Comparison of ENCODE assay signal across 18 cellular contexts in the genomic region with DNA sequence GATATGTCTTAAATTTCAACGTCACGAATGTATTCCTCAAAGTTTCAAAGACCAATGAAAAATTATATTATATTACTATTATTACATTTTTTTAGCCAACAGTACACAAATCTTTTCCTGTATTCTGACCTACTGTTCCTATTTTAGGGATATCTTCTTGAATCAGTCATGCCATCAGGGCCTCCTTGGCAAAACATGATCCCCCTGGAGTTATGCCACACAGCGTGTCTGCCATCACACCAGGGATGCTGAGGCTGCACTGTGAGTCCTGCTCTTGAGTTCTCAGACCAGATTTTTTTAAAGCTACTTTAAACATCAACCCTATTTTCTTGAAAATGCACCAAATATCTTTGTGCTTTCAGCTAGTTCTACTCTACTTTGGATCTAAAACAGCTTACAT.
DNase-seq lines count a peak whose midpoint lies in the region; ATAC-seq, FAIRE-seq and TF ChIP-seq lines count a peak whose summit lies in the region.
"Had no signal": no experiment of that assay in that cellular context is flagged by ENCODE, and none has a peak within 500 bp of the region (broad histone marks: within the 10 kb centered on the region; RNA-seq: fewer than 3 reads in every experiment).

No MANE protein-coding gene starts in this region.

- H3K27me3 ChIP-seq in upper lobe of left lung: no peaks in the 10 kb centered on the region
- no peaks in the 10 kb centered on the region for H3K27me3 ChIP-seq in HepG2 (ENCODE audit: control insufficient read depth in 1 of 2, insufficient read depth in 2 of 2, low read length in 2 of 2)
- H3K27me3 ChIP-seq: BLaER1 had no signal

- H3K9me3 ChIP-seq in upper lobe of left lung (no peaks in the 10 kb centered on the region), HepG2 (ENCODE audit: low read length) (no peaks in the 10 kb centered on the region)
- H3K9me3 ChIP-seq: A549, BLaER1 had no signal

- H3K27ac ChIP-seq in upper lobe of left lung (no peak overlapping the region), HepG2 (ENCODE audit: extremely low read length, insufficient read depth, low read length) (no peak overlapping the region)
- H3K27ac ChIP-seq: 22Rv1, A549, BLaER1, HL-60 had no signal

- CTCF ChIA-PET in HepG2 (lab: Yijun Ruan, JAX; ENCODE audit: low intra/inter-chr PET ratio, low total read pairs): no interaction called here

- no peak for TF ChIP-seq EP300 in upper lobe of left lung (IDR thresholded peaks at IDR 0.05)
- TF ChIP-seq EP300 in HepG2 (IDR thresholded peaks at IDR 0.05; ENCODE audit: low read depth in 2 of 2, low read length in 2 of 2): no peak
- no peak for TF ChIP-seq EP300 in HepG2 (CRISPR knock-in tag; IDR thresholded peaks at IDR 0.05; ENCODE audit: borderline replicate concordance)

- in situ Hi-C loops in G401 (cut with HindIII; ENCODE audit: low sequenced_read_pairs): no loop called here
- in situ Hi-C loops in HepG2 (cut with HindIII; ENCODE audit: extremely low pct_ligation_motif_present, low pct_unique_long_range_greater_than_20kb): no loop called here

- no peak overlapping the region for H3K9ac ChIP-seq in HepG2 (ENCODE audit: insufficient read depth, low read depth, low read length)
- H3K9ac ChIP-seq: BLaER1 had no signal

- H3K36me3 ChIP-seq in upper lobe of left lung (no peaks in the 10 kb centered on the region), HepG2 (replicated peaks in 1 of 2; ENCODE audit: control insufficient read depth in 1 of 2, insufficient read depth in 2 of 2, low read length in 2 of 2) (no peaks in the 10 kb centered on the region)
- H3K36me3 ChIP-seq: BLaER1 had no signal

- WGBS in upper lobe of left lung, 2 donors: 76 to 81% methylated on average over 3 of the region's 3 CpGs
- WGBS in HepG2 (ENCODE audit: low lambda C conversion rate): 0% methylated on average over 3 of the region's 3 CpGs

- ATAC-seq in upper lobe of left lung (ENCODE audit: low FRiP score in 2 of 2) (no peak), HepG2 (no peak)
- ATAC-seq: A549, GM12878 had no signal

- TF ChIP-seq POLR2A in upper lobe of left lung (IDR thresholded peaks at IDR 0.05) (no peak), HepG2 (IDR thresholded peaks at IDR 0.05; ENCODE audit: insufficient read depth in 1 of 2, low read depth in 2 of 2, low read length in 2 of 2) (no peak)

- TF ChIP-seq CTCF in upper lobe of left lung (IDR thresholded peaks at IDR 0.05): no peak
- no peak for TF ChIP-seq CTCF in HepG2 (CRISPR knock-in tag; IDR thresholded peaks at IDR 0.05)

- no peaks in the 10 kb centered on the region for H3K79me2 ChIP-seq in HepG2 (ENCODE audit: insufficient read depth, low read length)

- H3K4me1 ChIP-seq in upper lobe of left lung (no peaks in the 10 kb centered on the region), HepG2 (ENCODE audit: insufficient read depth, low read length) (no peaks in the 10 kb centered on the region)
- H3K4me1 ChIP-seq: A549, BLaER1 had no signal

- FAIRE-seq in HepG2 (lab: Jason Lieb, UNC): no peak
- FAIRE-seq: A549, GM12878, H1 had no signal

- H3K4me2 ChIP-seq in HepG2 (ENCODE audit: low read depth, low read length): no peak overlapping the region
- H3K4me2 ChIP-seq: A549, BLaER1 had no signal

- H3K4me3 ChIP-seq in upper lobe of left lung (no peak overlapping the region), HepG2 (replicated peaks in 1 of 3; ENCODE audit: insufficient read depth in 1 of 3, low read depth in 2 of 3, low read length in 3 of 3) (no peak overlapping the region)
- H3K4me3 ChIP-seq: A549, BLaER1, GM12878 had no signal

- no TSS peak for BruUV-seq in HepG2 (replicated peaks; lab: Mats Ljungman, UMichigan)

- peak; percentile 97 for DNase-seq in G401 (ENCODE audit: low spot score)
- DNase-seq in NCI-H446 treated with DMSO at 0.1 percent for 48 hours (lab: John Stamatoyannopoulos, UW): peak; percentile 49
- DNase-seq in brain pericyte (ENCODE audit: low read depth, low spot score): peak; percentile 24
- DNase-seq in pons (ENCODE audit: low spot score): peak; percentile 12
- DNase-seq in upper lobe of left lung: no peak
- no peak for DNase-seq in HepG2 (ENCODE audit: low spot score)
- DNase-seq in T-helper 2 cell: no peak
- DNase-seq: CD4-positive, alpha-beta memory T cell; DMS153; DMS79; H9; IMR-90 had no signal

- H2AFZ ChIP-seq in HepG2 (ENCODE audit: low read length): no peak overlapping the region

- POLR2A ChIA-PET in HepG2 (lab: Yijun Ruan, JAX): no interaction called here

- intact Hi-C loops in HepG2 (cut with micrococcal nuclease; ENCODE audit: unreplicated experiment): no loop called here

- H4K20me1 ChIP-seq in HepG2 (ENCODE audit: insufficient read depth, low read length): no peaks in the 10 kb centered on the region
- H4K20me1 ChIP-seq: BLaER1 had no signal

- TF ChIP-seq RAD21 in HepG2 (CRISPR knock-in tag; IDR thresholded peaks at IDR 0.05): no peak

TF ChIP-seq in HepG2, 621 proteins besides CTCF, POLR2A, EP300 and RAD21 (continues in another document):
- TF ChIP-seq ELF4 (CRISPR knock-in tag; IDR thresholded peaks at IDR 0.05; ENCODE audit: borderline replicate concordance): no peak
- TF ChIP-seq HCFC1 (IDR thresholded peaks at IDR 0.05; ENCODE audit: low read depth, low read length): no peak
- no peak for TF ChIP-seq NONO (IDR thresholded peaks at IDR 0.05)
- no peak for TF ChIP-seq NONO (CRISPR knock-in tag; conservative IDR thresholded peaks at IDR 0.05)
- TF ChIP-seq, protein P1, sequence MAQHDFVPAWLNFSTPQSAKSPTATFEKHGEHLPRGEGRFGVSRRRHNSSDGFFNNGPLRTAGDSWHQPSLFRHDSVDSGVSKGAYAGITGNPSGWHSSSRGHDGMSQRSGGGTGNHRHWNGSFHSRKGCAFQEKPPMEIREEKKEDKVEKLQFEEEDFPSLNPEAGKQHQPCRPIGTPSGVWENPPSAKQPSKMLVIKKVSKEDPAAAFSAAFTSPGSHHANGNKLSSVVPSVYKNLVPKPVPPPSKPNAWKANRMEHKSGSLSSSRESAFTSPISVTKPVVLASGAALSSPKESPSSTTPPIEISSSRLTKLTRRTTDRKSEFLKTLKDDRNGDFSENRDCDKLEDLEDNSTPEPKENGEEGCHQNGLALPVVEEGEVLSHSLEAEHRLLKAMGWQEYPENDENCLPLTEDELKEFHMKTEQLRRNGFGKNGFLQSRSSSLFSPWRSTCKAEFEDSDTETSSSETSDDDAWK (CRISPR knock-in tag; IDR thresholded peaks at IDR 0.05): no peak
- TF ChIP-seq TOE1 (CRISPR knock-in tag; IDR thresholded peaks at IDR 0.05): no peak
- TF ChIP-seq ZNF749 (CRISPR knock-in tag; IDR thresholded peaks at IDR 0.05; ENCODE audit: borderline replicate concordance): no peak
- no peak for TF ChIP-seq MAFK (conservative IDR thresholded peaks at IDR 0.05 in 1 of 2, IDR thresholded peaks at IDR 0.05 in 1 of 2; ENCODE audit: low read length in 2 of 2)
- TF ChIP-seq, protein P2, sequence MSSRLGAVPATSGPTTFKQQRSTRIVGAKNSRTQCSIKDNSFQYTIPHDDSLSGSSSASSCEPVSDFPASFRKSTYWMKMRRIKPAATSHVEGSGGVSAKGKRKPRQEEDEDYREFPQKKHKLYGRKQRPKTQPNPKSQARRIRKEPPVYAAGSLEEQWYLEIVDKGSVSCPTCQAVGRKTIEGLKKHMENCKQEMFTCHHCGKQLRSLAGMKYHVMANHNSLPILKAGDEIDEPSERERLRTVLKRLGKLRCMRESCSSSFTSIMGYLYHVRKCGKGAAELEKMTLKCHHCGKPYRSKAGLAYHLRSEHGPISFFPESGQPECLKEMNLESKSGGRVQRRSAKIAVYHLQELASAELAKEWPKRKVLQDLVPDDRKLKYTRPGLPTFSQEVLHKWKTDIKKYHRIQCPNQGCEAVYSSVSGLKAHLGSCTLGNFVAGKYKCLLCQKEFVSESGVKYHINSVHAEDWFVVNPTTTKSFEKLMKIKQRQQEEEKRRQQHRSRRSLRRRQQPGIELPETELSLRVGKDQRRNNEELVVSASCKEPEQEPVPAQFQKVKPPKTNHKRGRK (CRISPR knock-in tag; IDR thresholded peaks at IDR 0.05): no peak
- TF ChIP-seq ZNF350 (CRISPR knock-in tag; IDR thresholded peaks at IDR 0.05; ENCODE audit: borderline replicate concordance, low read depth): no peak
- TF ChIP-seq XRCC5 (optimal IDR thresholded peaks at IDR 0.05; ENCODE audit: low read length): no peak
- TF ChIP-seq NR2C2 (CRISPR knock-in tag; IDR thresholded peaks at IDR 0.05; ENCODE audit: borderline replicate concordance): no peak
- no peak for TF ChIP-seq ZNF335 (CRISPR knock-in tag; IDR thresholded peaks at IDR 0.05)
- TF ChIP-seq, protein P3, sequence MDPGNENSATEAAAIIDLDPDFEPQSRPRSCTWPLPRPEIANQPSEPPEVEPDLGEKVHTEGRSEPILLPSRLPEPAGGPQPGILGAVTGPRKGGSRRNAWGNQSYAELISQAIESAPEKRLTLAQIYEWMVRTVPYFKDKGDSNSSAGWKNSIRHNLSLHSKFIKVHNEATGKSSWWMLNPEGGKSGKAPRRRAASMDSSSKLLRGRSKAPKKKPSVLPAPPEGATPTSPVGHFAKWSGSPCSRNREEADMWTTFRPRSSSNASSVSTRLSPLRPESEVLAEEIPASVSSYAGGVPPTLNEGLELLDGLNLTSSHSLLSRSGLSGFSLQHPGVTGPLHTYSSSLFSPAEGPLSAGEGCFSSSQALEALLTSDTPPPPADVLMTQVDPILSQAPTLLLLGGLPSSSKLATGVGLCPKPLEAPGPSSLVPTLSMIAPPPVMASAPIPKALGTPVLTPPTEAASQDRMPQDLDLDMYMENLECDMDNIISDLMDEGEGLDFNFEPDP (CRISPR knock-in tag; conservative IDR thresholded peaks at IDR 0.05): no peak
- TF ChIP-seq ZNF33A (CRISPR knock-in tag; IDR thresholded peaks at IDR 0.05; ENCODE audit: borderline replicate concordance): no peak
- TF ChIP-seq, protein P4, sequence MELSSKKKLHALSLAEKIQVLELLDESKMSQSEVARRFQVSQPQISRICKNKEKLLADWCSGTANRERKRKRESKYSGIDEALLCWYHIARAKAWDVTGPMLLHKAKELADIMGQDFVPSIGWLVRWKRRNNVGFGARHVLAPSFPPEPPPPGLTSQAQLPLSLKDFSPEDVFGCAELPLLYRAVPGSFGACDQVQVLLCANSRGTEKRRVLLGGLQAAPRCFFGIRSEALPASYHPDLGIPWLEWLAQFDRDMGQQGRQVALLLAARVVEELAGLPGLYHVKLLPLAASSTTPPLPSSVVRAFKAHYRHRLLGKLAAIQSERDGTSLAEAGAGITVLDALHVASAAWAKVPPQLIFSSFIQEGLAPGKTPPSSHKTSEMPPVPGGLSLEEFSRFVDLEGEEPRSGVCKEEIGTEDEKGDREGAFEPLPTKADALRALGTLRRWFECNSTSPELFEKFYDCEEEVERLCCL (CRISPR knock-in tag; IDR thresholded peaks at IDR 0.05; ENCODE audit: borderline replicate concordance): no peak
- TF ChIP-seq POGZ (CRISPR knock-in tag; IDR thresholded peaks at IDR 0.05): no peak
- no peak for TF ChIP-seq ZNF124 (CRISPR knock-in tag; IDR thresholded peaks at IDR 0.05)
- no peak for TF ChIP-seq YEATS2 (CRISPR knock-in tag; IDR thresholded peaks at IDR 0.05; ENCODE audit: borderline replicate concordance)

Comparison
In these comparisons a context has a peak if more than half of its experiments do, and no peak if none do; other contexts are left out.
1. DNase-seq: peak in G401 (single experiment), NCI-H446 treated with DMSO at 0.1 percent for 48 hours (single experiment), brain pericyte (single experiment) and pons (single experiment); none in upper lobe of left lung (0 of 2), HepG2 (single experiment) and T-helper 2 cell (0 of 5).